Comparison of ENCODE assay signal across 12 cellular contexts in genomic region chr14:60646202-60646886, GRCh38. TPM values are rescaled to one million over a fixed set of nuclear protein-coding genes. Genes with fewer than 3 reads are reported as not detected.
A peak's percentile ranks its signal among the peaks of the same experiment; 100 is the strongest.
DNase-seq lines count a peak whose midpoint lies in the region; ATAC-seq and TF ChIP-seq lines count a peak whose summit lies in the region.
"Had no signal": no experiment of that assay in that cellular context is flagged by ENCODE, and none has a peak within 500 bp of the region (broad histone marks: within the 10 kb centered on the region; RNA-seq: fewer than 3 reads in every experiment).

No MANE protein-coding gene starts in this region.

- no peak for DNase-seq in activated T-cell treated with anti-CD3 and anti-CD28 coated beads, Interleukin-2, amount 50 U/mL, for 72 hours
- DNase-seq in activated T-cell treated with anti-CD3 and anti-CD28 coated beads for 4 hours (no peak), NCI-H69 (lab: John Stamatoyannopoulos, UW) (peak; percentile 56), fibroblast of peridontal ligament (ENCODE audit: extremely low read depth) (peak; percentile 86), thoracic aorta (ENCODE audit: low spot score) (no peak), esophagus muscularis mucosa (ENCODE audit: extremely low spot score) (no peak), heart right ventricle (no peak)
- no peak for DNase-seq in CD4-positive, alpha-beta T cell
- DNase-seq: nucleus accumbens, T-helper 9 cell had no signal

- TF ChIP-seq CTCF in thoracic aorta (IDR thresholded peaks at IDR 0.05) (no peak), esophagus muscularis mucosa (IDR thresholded peaks at IDR 0.05) (no peak), heart right ventricle (IDR thresholded peaks at IDR 0.05) (no peak)
- no peak for TF ChIP-seq CTCF in CD4-positive, alpha-beta T cell (IDR thresholded peaks at IDR 0.05)

- H3K4me3 Mint-ChIP-seq in activated T-cell treated with anti-CD3 and anti-CD28 coated beads, Interleukin-2, amount 50 U/mL, for 72 hours = peak overlapping the region; percentile 21 to 24
- no peak overlapping the region for H3K4me3 Mint-ChIP-seq in CD4-positive, alpha-beta T cell

- H3K4me1 Mint-ChIP-seq in activated T-cell treated with anti-CD3 and anti-CD28 coated beads, Interleukin-2, amount 50 U/mL, for 72 hours (ENCODE audit: low read depth) = peaks cover 54% of the 10 kb centered on the region
- peaks cover 47% of the 10 kb centered on the region for H3K4me1 Mint-ChIP-seq in CD4-positive, alpha-beta T cell (ENCODE audit: low read depth)

- H3K9me3 ChIP-seq in thoracic aorta (no peaks in the 10 kb centered on the region), esophagus muscularis mucosa (no peaks in the 10 kb centered on the region), heart right ventricle (no peaks in the 10 kb centered on the region)
- H3K9me3 ChIP-seq in CD4-positive, alpha-beta T cell (ENCODE audit: control insufficient read depth, low read length) = no peaks in the 10 kb centered on the region

- H3K27ac Mint-ChIP-seq in activated T-cell treated with anti-CD3 and anti-CD28 coated beads, Interleukin-2, amount 50 U/mL, for 72 hours = no peak overlapping the region
- no peak overlapping the region for H3K27ac Mint-ChIP-seq in CD4-positive, alpha-beta T cell
- H3K27ac Mint-ChIP-seq: dendritic cell treated with granulocyte-macrophage colony-stimulating factor and Interleukin-4, amounts not matched to agents 40 ng/mL and 50 ng/mL, for 4 days had no signal

- no peaks in the 10 kb centered on the region for H3K9me3 Mint-ChIP-seq in activated T-cell treated with anti-CD3 and anti-CD28 coated beads, Interleukin-2, amount 50 U/mL, for 72 hours
- no peaks in the 10 kb centered on the region for H3K9me3 Mint-ChIP-seq in CD4-positive, alpha-beta T cell
- H3K9me3 Mint-ChIP-seq: dendritic cell treated with granulocyte-macrophage colony-stimulating factor and Interleukin-4, amounts not matched to agents 40 ng/mL and 50 ng/mL, for 4 days had no signal

- TF ChIP-seq POLR2A in esophagus muscularis mucosa (IDR thresholded peaks at IDR 0.05; ENCODE audit: low read depth) = no peak

- H3K36me3 ChIP-seq in thoracic aorta (no peaks in the 10 kb centered on the region), esophagus muscularis mucosa (no peaks in the 10 kb centered on the region), heart right ventricle (no peaks in the 10 kb centered on the region)

- CTCF ChIA-PET in CD4-positive, alpha-beta T cell (lab: Charles Lee) = no interaction called here

- peaks cover 95% of the 10 kb centered on the region for H3K27me3 Mint-ChIP-seq in activated T-cell treated with anti-CD3 and anti-CD28 coated beads, Interleukin-2, amount 50 U/mL, for 72 hours (ENCODE audit: low read depth)
- peaks cover 86% of the 10 kb centered on the region for H3K27me3 Mint-ChIP-seq in CD4-positive, alpha-beta T cell

- TF ChIP-seq EP300 in esophagus muscularis mucosa (IDR thresholded peaks at IDR 0.05) = no peak

- intact Hi-C loops in esophagus muscularis mucosa (cut with DNase I) (no loop called here), heart right ventricle (cut with DNase I) (no loop called here)
- intact Hi-C loops in CD4-positive, alpha-beta T cell (cut with DNase I, micrococcal nuclease) = no loop called here

- H3K4me1 ChIP-seq in thoracic aorta (ENCODE audit: control insufficient read depth in 1 of 2, low read depth in 2 of 2) (peaks cover 11 to 42% of the 10 kb centered on the region in 2 donors), esophagus muscularis mucosa (peaks cover 39 to 66% (median 59%) of the 10 kb centered on the region in 4 donors), heart right ventricle (peaks cover 9 to 60% (median 47%) of the 10 kb centered on the region in 9 donors)

- H3K27ac ChIP-seq in thoracic aorta (no peak overlapping the region), esophagus muscularis mucosa (replicated peaks in 1 of 4) (no peak overlapping the region), heart right ventricle (no peak overlapping the region)
- no peak overlapping the region for H3K27ac ChIP-seq in CD4-positive, alpha-beta T cell (ENCODE audit: low read depth, low read length)
- H3K27ac ChIP-seq: KMS-11 had no signal

- peaks cover 55% of the 10 kb centered on the region for H3K27me3 ChIP-seq in thoracic aorta (replicated peaks; ENCODE audit: insufficient read depth)
- peaks cover 20 to 100% (median 94%) of the 10 kb centered on the region in 4 donors for H3K27me3 ChIP-seq in esophagus muscularis mucosa
- peaks cover 68 to 100% (median 99%) of the 10 kb centered on the region in 7 donors for H3K27me3 ChIP-seq in heart right ventricle
- H3K27me3 ChIP-seq in CD4-positive, alpha-beta T cell (ENCODE audit: control insufficient read depth, insufficient read depth, low read length) = peaks cover 100% of the 10 kb centered on the region

- POLR2A ChIA-PET in CD4-positive, alpha-beta T cell (lab: Charles Lee) = interaction anchor here (0.6 kb wide), 1 partner anchor 335 kb away, joined by 3 read pairs; the partner anchor contains the start of genes SLC38A6 and TRMT5

- 64% methylated on average over 8 of the region's 11 CpGs for WGBS in esophagus muscularis mucosa
- 16 to 24% methylated on average over 11 of the region's 11 CpGs for WGBS in heart right ventricle, 2 donors

- H3K4me3 ChIP-seq in thoracic aorta (peak overlapping the region; percentile 78), esophagus muscularis mucosa (peak overlapping the region in 1 of 4 donors; percentile 56), heart right ventricle (no peak overlapping the region)

- ATAC-seq in activated T-cell treated with anti-CD3 and anti-CD28 coated beads, Interleukin-2, amount 50 U/mL, for 72 hours (replicated peaks in 1 of 2) = no peak
- ATAC-seq in thoracic aorta (ENCODE audit: insufficient number of reproducible peaks, low FRiP score, low read depth) (no peak), heart right ventricle (no peak)
- ATAC-seq in CD4-positive, alpha-beta T cell (ENCODE audit: poor library complexity) = no peak

- no peaks in the 10 kb centered on the region for H3K36me3 Mint-ChIP-seq in activated T-cell treated with anti-CD3 and anti-CD28 coated beads, Interleukin-2, amount 50 U/mL, for 72 hours (ENCODE audit: insufficient read depth in 2 of 2)
- no peaks in the 10 kb centered on the region for H3K36me3 Mint-ChIP-seq in CD4-positive, alpha-beta T cell (ENCODE audit: low read depth)

RNA-seq across cellular contexts. Expression of gene SIX1, which starts 2.9 kb away (rescaled TPM):
- total RNA-seq in activated T-cell treated with anti-CD3 and anti-CD28 coated beads, Interleukin-2, amount 50 U/mL, for 72 hours = not detected
- total RNA-seq in thoracic aorta (1 to 10 TPM; 2.6 to 5.1 TPM), esophagus muscularis mucosa (under 1 TPM; 0.42 to 0.58 (median 0.48) TPM), heart right ventricle (under 1 TPM in 1 of 10 donors, not detected in 9; 0.33 TPM)
- polyA plus RNA-seq in heart right ventricle = under 1 TPM in 1 of 2 donors, not detected in 1; 0.04 TPM
- total RNA-seq in CD4-positive, alpha-beta T cell = not detected

Comparison
In these comparisons a context has a peak if more than half of its experiments do, and no peak if none do; other contexts are left out.
1. DNase-seq: peak in NCI-H69 (single experiment) and fibroblast of peridontal ligament (single experiment); none in activated T-cell treated with anti-CD3 and anti-CD28 coated beads, Interleukin-2, amount 50 U/mL, for 72 hours (0 of 2), activated T-cell treated with anti-CD3 and anti-CD28 coated beads for 4 hours (single experiment), thoracic aorta (single experiment), esophagus muscularis mucosa (single experiment), heart right ventricle (0 of 2) and CD4-positive, alpha-beta T cell (0 of 10).